11 cellular contexts compared by ENCODE assay signal in genomic region chr4:153448003-153448731, GRCh38. TPM values are rescaled to one million over a fixed set of nuclear protein-coding genes. Genes with fewer than 3 reads are reported as not detected.
DNase-seq lines count a peak whose midpoint lies in the region; ATAC-seq and TF ChIP-seq lines count a peak whose summit lies in the region.
"Had no signal": no experiment of that assay in that cellular context is flagged by ENCODE, and none has a peak within 500 bp of the region (broad histone marks: within the 10 kb centered on the region; RNA-seq: fewer than 3 reads in every experiment).

No MANE protein-coding gene starts in this region.

- ATAC-seq in GM19395 (IDR thresholded peaks at IDR 0.05; ENCODE audit: unreplicated experiment) = no peak

- H3K4me3 ChIP-seq in breast epithelium (no peak overlapping the region), fibroblast of villous mesenchyme (ENCODE audit: low read depth, low read length) (peak overlapping the region; percentile 35), uterus (no peak overlapping the region)

- no peak overlapping the region for H3K27ac Mint-ChIP-seq in MCF 10A (ENCODE audit: low read depth, unreplicated experiment)
- H3K27ac Mint-ChIP-seq in activated T-helper 1 cell treated with anti-CD3 and anti-CD28 coated beads, Interleukin-12 subunit alpha, Interleukin-12 subunit beta, Interleukin-2, Interleukin-4 antibody, amounts not matched to agents 30 ng/mL and 10 ng/mL and 1 ng/mL, durations not matched to agents 14 hours and 24 hours and 36 hours = no peak overlapping the region
- H3K27ac Mint-ChIP-seq: activated naive CD8-positive, alpha-beta T cell treated with anti-CD3 and anti-CD28 coated beads, Interleukin-2, amount 10 ng/mL, durations not matched to agents 7 days and 5 days had no signal

- POLR2A ChIA-PET in MCF 10A (lab: Yijun Ruan, JAX) = interaction anchor here (0.7 to 1.2 kb wide), 4 partner anchors 11 to 72 kb away, joined by 3 to 4 read pairs (median 4); partner anchors contain the start of gene TMEM131L

- CTCF ChIA-PET in MCF 10A (lab: Yijun Ruan, JAX) = interaction anchor here (0.6 to 1.4 kb wide), 4 partner anchors 15 to 302 kb away, joined by 3 to 11 read pairs (median 4); no protein-coding TSS in a partner anchor

- DNase-seq in MCF 10A (ENCODE audit: unreplicated experiment) = peak; percentile 31
- DNase-seq in breast epithelium (ENCODE audit: low spot score in 2 of 2) = no peak
- DNase-seq in SK-MEL-5 (ENCODE audit: low read depth, low spot score) = peak; percentile 65
- peak; percentile 72 for DNase-seq in fibroblast of villous mesenchyme (ENCODE audit: low read depth)
- no peak for DNase-seq in uterus
- no peak for DNase-seq in activated T-helper 1 cell treated with anti-CD3 and anti-CD28 coated beads, Interleukin-12 subunit alpha, Interleukin-12 subunit beta, Interleukin-2, Interleukin-4 antibody, amounts not matched to agents 30 ng/mL and 10 ng/mL and 1 ng/mL, durations not matched to agents 14 hours and 24 hours and 36 hours (ENCODE audit: low spot score)
- DNase-seq in GM13976 (ENCODE audit: low spot score) = no peak
- DNase-seq: activated naive CD8-positive, alpha-beta T cell treated with anti-CD3 and anti-CD28 coated beads, Interleukin-2, amount 10 ng/mL, durations not matched to agents 7 days and 5 days; WERI-Rb-1 had no signal

- H3K4me1 Mint-ChIP-seq in MCF 10A (ENCODE audit: insufficient read depth, unreplicated experiment) = peaks cover 7% of the 10 kb centered on the region
- peaks cover 18% of the 10 kb centered on the region for H3K4me1 Mint-ChIP-seq in activated T-helper 1 cell treated with anti-CD3 and anti-CD28 coated beads, Interleukin-12 subunit alpha, Interleukin-12 subunit beta, Interleukin-2, Interleukin-4 antibody, amounts not matched to agents 30 ng/mL and 10 ng/mL and 1 ng/mL, durations not matched to agents 14 hours and 24 hours and 36 hours (ENCODE audit: low read depth)

- H3K27me3 ChIP-seq in breast epithelium (no peaks in the 10 kb centered on the region), uterus (no peaks in the 10 kb centered on the region)

- H3K27ac ChIP-seq in breast epithelium (no peak overlapping the region), uterus (peak overlapping the region; percentile 26 to 47)
- H3K27ac ChIP-seq: C4-2B, WERI-Rb-1 had no signal

- in situ Hi-C loops in SK-MEL-5 (cut with HindIII; ENCODE audit: low pct_unique_long_range_greater_than_20kb, low sequenced_read_pairs) = no loop called here
- in situ Hi-C loops in GM13976 (cut with MboI; ENCODE audit: low sequenced_read_pairs, unreplicated experiment) = no loop called here

- no peaks in the 10 kb centered on the region for H3K4me1 ChIP-seq in breast epithelium
- no peaks in the 10 kb centered on the region for H3K4me1 ChIP-seq in uterus

- TF ChIP-seq POLR2A in breast epithelium (IDR thresholded peaks at IDR 0.05) (no peak), uterus (IDR thresholded peaks at IDR 0.05) (no peak)

- no TSS peak for BruUV-seq in MCF 10A (replicated peaks; lab: Mats Ljungman, UMichigan)

- H3K27me3 Mint-ChIP-seq in MCF 10A (ENCODE audit: insufficient read depth, unreplicated experiment) = no peaks in the 10 kb centered on the region
- H3K27me3 Mint-ChIP-seq in activated T-helper 1 cell treated with anti-CD3 and anti-CD28 coated beads, Interleukin-12 subunit alpha, Interleukin-12 subunit beta, Interleukin-2, Interleukin-4 antibody, amounts not matched to agents 30 ng/mL and 10 ng/mL and 1 ng/mL, durations not matched to agents 14 hours and 24 hours and 36 hours (ENCODE audit: insufficient read depth) = no peaks in the 10 kb centered on the region
- H3K27me3 Mint-ChIP-seq: activated naive CD8-positive, alpha-beta T cell treated with anti-CD3 and anti-CD28 coated beads, Interleukin-2, amount 10 ng/mL, durations not matched to agents 7 days and 5 days had no signal

- H3K36me3 ChIP-seq in breast epithelium (no peaks in the 10 kb centered on the region), uterus (no peaks in the 10 kb centered on the region)
- H3K36me3 ChIP-seq: WERI-Rb-1 had no signal

- no peaks in the 10 kb centered on the region for H3K9me3 ChIP-seq in breast epithelium
- no peaks in the 10 kb centered on the region for H3K9me3 ChIP-seq in uterus

- intact Hi-C loops in MCF 10A (cut with micrococcal nuclease) (no loop called here), breast epithelium (cut with DNase I; ENCODE audit: low total_unique reads) (no loop called here), uterus (cut with DNase I; ENCODE audit: low total_unique reads) (no loop called here)
- intact Hi-C loops in activated T-helper 1 cell treated with anti-CD3 and anti-CD28 coated beads, Interleukin-12 subunit alpha, Interleukin-12 subunit beta, Interleukin-2, Interleukin-4 antibody, amounts not matched to agents 30 ng/mL and 10 ng/mL and 1 ng/mL, durations not matched to agents 14 hours and 24 hours and 36 hours (cut with micrococcal nuclease) = no loop called here

- H3K4me3 Mint-ChIP-seq in MCF 10A (ENCODE audit: unreplicated experiment) = no peak overlapping the region
- H3K4me3 Mint-ChIP-seq in activated T-helper 1 cell treated with anti-CD3 and anti-CD28 coated beads, Interleukin-12 subunit alpha, Interleukin-12 subunit beta, Interleukin-2, Interleukin-4 antibody, amounts not matched to agents 30 ng/mL and 10 ng/mL and 1 ng/mL, durations not matched to agents 14 hours and 24 hours and 36 hours = no peak overlapping the region
- H3K4me3 Mint-ChIP-seq: activated naive CD8-positive, alpha-beta T cell treated with anti-CD3 and anti-CD28 coated beads, Interleukin-2, amount 10 ng/mL, durations not matched to agents 7 days and 5 days had no signal

- TF ChIP-seq CTCF in MCF 10A (IDR thresholded peaks at IDR 0.05; ENCODE audit: unreplicated experiment) (no peak), breast epithelium (IDR thresholded peaks at IDR 0.05) (no peak), fibroblast of villous mesenchyme (IDR thresholded peaks at IDR 0.05; ENCODE audit: insufficient read depth, low read depth, low read length) (no peak), uterus (IDR thresholded peaks at IDR 0.05) (no peak), GM13976 (IDR thresholded peaks at IDR 0.05; ENCODE audit: borderline replicate concordance, control extremely low read depth, extremely low read depth, insufficient read depth, missing control alignments) (no peak)

- H3K36me3 Mint-ChIP-seq in MCF 10A (ENCODE audit: insufficient read depth, unreplicated experiment) = peaks cover 6% of the 10 kb centered on the region
- H3K36me3 Mint-ChIP-seq in activated T-helper 1 cell treated with anti-CD3 and anti-CD28 coated beads, Interleukin-12 subunit alpha, Interleukin-12 subunit beta, Interleukin-2, Interleukin-4 antibody, amounts not matched to agents 30 ng/mL and 10 ng/mL and 1 ng/mL, durations not matched to agents 14 hours and 24 hours and 36 hours (ENCODE audit: low read depth) = peaks cover 3% of the 10 kb centered on the region
- H3K36me3 Mint-ChIP-seq: activated naive CD8-positive, alpha-beta T cell treated with anti-CD3 and anti-CD28 coated beads, Interleukin-2, amount 10 ng/mL, durations not matched to agents 7 days and 5 days had no signal

- no peaks in the 10 kb centered on the region for H3K9me3 Mint-ChIP-seq in MCF 10A (ENCODE audit: unreplicated experiment)
- no peaks in the 10 kb centered on the region for H3K9me3 Mint-ChIP-seq in activated T-helper 1 cell treated with anti-CD3 and anti-CD28 coated beads, Interleukin-12 subunit alpha, Interleukin-12 subunit beta, Interleukin-2, Interleukin-4 antibody, amounts not matched to agents 30 ng/mL and 10 ng/mL and 1 ng/mL, durations not matched to agents 14 hours and 24 hours and 36 hours
- H3K9me3 Mint-ChIP-seq: activated naive CD8-positive, alpha-beta T cell treated with anti-CD3 and anti-CD28 coated beads, Interleukin-2, amount 10 ng/mL, durations not matched to agents 7 days and 5 days had no signal

RNA-seq across cellular contexts. Expression of gene TMEM131L, which starts 18.0 kb away (rescaled TPM):
- 7.8 and 10.1 TPM in 2 replicates for total RNA-seq in MCF 10A (2022)
- 10 to 100 TPM; 18.7 to 22.0 (median 19.5) TPM for total RNA-seq in breast epithelium
- total RNA-seq in SK-MEL-5 (2014; rRNA removed; shearing (Covaris generic)) = 7.8 and 10.9 TPM in 2 replicates
- polyA plus RNA-seq in SK-MEL-5 (2015; cell fraction: cytosol; rRNA removed) = 6.4 and 7.1 TPM in 2 replicates
- polyA plus RNA-seq in SK-MEL-5 (2015; cell fraction: nucleus; rRNA removed) = 12.0 and 15.8 TPM in 2 replicates
- total RNA-seq in fibroblast of villous mesenchyme = 4.7 and 5.2 TPM in 2 replicates
- total RNA-seq in uterus = 10 to 100 TPM in 3 of 4 donors, 1 to 10 TPM in 1; 2.4 to 49.6 (median 18.0) TPM
- 39.5 and 42.2 TPM in 2 replicates for total RNA-seq in activated T-helper 1 cell treated with anti-CD3 and anti-CD28 coated beads, Interleukin-12 subunit alpha, Interleukin-12 subunit beta, Interleukin-2, Interleukin-4 antibody, amounts not matched to agents 30 ng/mL and 10 ng/mL and 1 ng/mL, durations not matched to agents 14 hours and 24 hours and 36 hours

Comparison
In these comparisons a context has a peak if more than half of its experiments do, and no peak if none do; other contexts are left out.
1. DNase-seq: peak in MCF 10A (single experiment), SK-MEL-5 (single experiment) and fibroblast of villous mesenchyme (single experiment); none in breast epithelium (0 of 2), uterus (0 of 2), activated T-helper 1 cell treated with anti-CD3 and anti-CD28 coated beads, Interleukin-12 subunit alpha, Interleukin-12 subunit beta, Interleukin-2, Interleukin-4 antibody, amounts not matched to agents 30 ng/mL and 10 ng/mL and 1 ng/mL, durations not matched to agents 14 hours and 24 hours and 36 hours (single experiment) and GM13976 (single experiment).
2. H3K27ac ChIP-seq: peak in uterus (2 of 2); none in breast epithelium (0 of 2).